Comparison of ENCODE assay signal across 13 cellular contexts in genomic region chr16:29158031-29158430, GRCh38.
DNase-seq lines count a peak whose midpoint lies in the region; ATAC-seq and TF ChIP-seq lines count a peak whose summit lies in the region.
"Had no signal": no experiment of that assay in that cellular context is flagged by ENCODE, and none has a peak within 500 bp of the region (broad histone marks: within the 10 kb centered on the region; RNA-seq: fewer than 3 reads in every experiment).

No MANE protein-coding gene starts in this region.

- no peaks in the 10 kb centered on the region for H3K9me3 ChIP-seq in smooth muscle cell (replicated peaks; ENCODE audit: low read depth)
- H3K9me3 ChIP-seq: MG63 had no signal

- H3K27ac ChIP-seq in smooth muscle cell (ENCODE audit: low read depth): peak overlapping the region; percentile 95

- H3K4me2 ChIP-seq in smooth muscle cell: no peak overlapping the region

- no peaks in the 10 kb centered on the region for H4K20me1 ChIP-seq in smooth muscle cell (ENCODE audit: low read depth)

- no peak overlapping the region for H3K4me3 ChIP-seq in smooth muscle cell
- H3K4me3 ChIP-seq: MG63 had no signal

- no peaks in the 10 kb centered on the region for H3K27me3 Mint-ChIP-seq in T-cell
- H3K27me3 Mint-ChIP-seq: CD8-positive, alpha-beta memory T cell; stimulated activated naive CD8-positive, alpha-beta T cell treated with anti-CD3 and anti-CD28 coated beads, Interleukin-15, Interleukin-2, amounts not matched to agents 100 ng/mL and 50 ng/mL, for 24 hours had no signal

- no peaks in the 10 kb centered on the region for H3K79me2 ChIP-seq in smooth muscle cell (ENCODE audit: low read depth)

- ATAC-seq in T-cell (replicated peaks in 1 of 4): no peak
- ATAC-seq in left ventricle myocardium superior: peak; percentile 2

- no peak overlapping the region for H3K4me3 Mint-ChIP-seq in T-cell
- H3K4me3 Mint-ChIP-seq: CD8-positive, alpha-beta memory T cell; stimulated activated naive CD8-positive, alpha-beta T cell treated with anti-CD3 and anti-CD28 coated beads, Interleukin-15, Interleukin-2, amounts not matched to agents 100 ng/mL and 50 ng/mL, for 24 hours had no signal

- no peaks in the 10 kb centered on the region for H3K36me3 ChIP-seq in smooth muscle cell (ENCODE audit: low read depth)
- H3K36me3 ChIP-seq: MG63 had no signal

- WGBS in smooth muscle cell (ENCODE audit: low lambda C conversion rate): 69% methylated on average over 12 of the region's 13 CpGs

- POLR2A ChIA-PET in T-cell (lab: Charles Lee): no interaction called here

- no peak overlapping the region for H2AFZ ChIP-seq in smooth muscle cell (ENCODE audit: low read depth)

- H3K27ac Mint-ChIP-seq in T-cell: peak overlapping the region; percentile 95 to 96
- H3K27ac Mint-ChIP-seq: stimulated activated naive CD8-positive, alpha-beta T cell treated with anti-CD3 and anti-CD28 coated beads, Interleukin-15, Interleukin-2, amounts not matched to agents 100 ng/mL and 50 ng/mL, for 24 hours had no signal

- TF ChIP-seq CTCF in smooth muscle cell (IDR thresholded peaks at IDR 0.05; ENCODE audit: borderline replicate concordance, insufficient read depth, poor library complexity, severe bottlenecking): no peak

- peaks cover 14% of the 10 kb centered on the region for H3K4me1 ChIP-seq in smooth muscle cell (ENCODE audit: low read depth)

- H3K9ac ChIP-seq in smooth muscle cell (ENCODE audit: low read depth): peak overlapping the region; percentile 76

- H3K27me3 ChIP-seq in smooth muscle cell (ENCODE audit: low read depth): no peaks in the 10 kb centered on the region
- H3K27me3 ChIP-seq: MG63 had no signal

- H3K4me1 Mint-ChIP-seq in T-cell: peaks cover 42 to 47% (median 46%) of the 10 kb centered on the region in 3 donors

- peaks cover 5% of the 10 kb centered on the region for H3F3A ChIP-seq in smooth muscle cell (ENCODE audit: low read depth)

- DNase-seq in ELF-1 (ENCODE audit: low read depth, low spot score) (peak; percentile 27), T-cell (no peak), left ventricle myocardium superior (no peak), smooth muscle cell (lab: John Stamatoyannopoulos, UW; ENCODE audit: unreplicated experiment) (no peak), NCI-H2171 treated with DMSO at 0.1 percent for 48 hours (lab: John Stamatoyannopoulos, UW) (no peak), COR-L47 (lab: John Stamatoyannopoulos, UW) (no peak), GOT3 (lab: John Stamatoyannopoulos, UW) (no peak), SHP77 treated with DMSO at 0.1 percent for 48 hours (lab: John Stamatoyannopoulos, UW) (no peak)
- DNase-seq: CD8-positive, alpha-beta memory T cell; MG63; NCI-H2227 treated with DMSO at 0.1 percent for 48 hours; stimulated activated CD4-positive, alpha-beta T cell treated with anti-CD3 and anti-CD28 coated beads, Interleukin-4, amount 100 ng/mL, for 4 hours had no signal

- intact Hi-C loops in left ventricle myocardium superior (cut with micrococcal nuclease): no loop called here

- H3K9me3 Mint-ChIP-seq in T-cell: no peaks in the 10 kb centered on the region
- H3K9me3 Mint-ChIP-seq: CD8-positive, alpha-beta memory T cell; stimulated activated naive CD8-positive, alpha-beta T cell treated with anti-CD3 and anti-CD28 coated beads, Interleukin-15, Interleukin-2, amounts not matched to agents 100 ng/mL and 50 ng/mL, for 24 hours had no signal

- peaks cover 22% of the 10 kb centered on the region for H3K36me3 Mint-ChIP-seq in T-cell

- CTCF ChIA-PET in T-cell (lab: Charles Lee): no interaction called here
